ENCODE assay signal across 27 cellular contexts in the genomic region with DNA sequence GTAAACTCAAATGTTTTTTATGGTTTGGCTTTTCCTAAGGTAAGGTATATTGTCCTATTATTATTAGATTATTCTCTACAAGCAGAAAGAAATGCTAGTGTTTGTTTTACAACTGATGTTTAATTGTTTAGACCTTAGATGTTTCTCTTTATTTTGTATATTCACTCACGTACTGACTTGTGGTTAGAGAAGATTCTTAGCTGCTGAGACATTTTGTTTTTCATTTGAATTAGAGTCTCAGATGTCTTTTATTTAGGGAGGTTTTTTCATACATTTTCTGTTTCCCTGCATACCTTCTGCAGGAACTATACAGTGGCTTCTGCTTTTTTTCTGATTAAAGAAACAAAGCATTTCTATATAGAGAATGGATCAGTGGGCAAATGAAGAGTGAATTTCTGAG.
"Had no signal": no experiment of that assay in that cellular context is flagged by ENCODE, and none has a peak within 500 bp of the region (broad histone marks: within the 10 kb centered on the region; RNA-seq: fewer than 3 reads in every experiment).

No MANE protein-coding gene starts in this region.

- H3K27me3 ChIP-seq: colonic mucosa, esophagus muscularis mucosa, gastroesophageal sphincter, heart left ventricle, hepatocyte, left lung, neutrophil, pancreas, right atrium auricular region, thyroid gland, vagina had no signal

- H3K4me3 ChIP-seq: colonic mucosa, esophagus muscularis mucosa, gastroesophageal sphincter, heart left ventricle, hepatocyte, left lung, mucosa of descending colon, pancreas, right atrium auricular region, smooth muscle cell, thyroid gland, vagina had no signal

- H3K9me3 ChIP-seq: colonic mucosa, esophagus muscularis mucosa, left lung, mucosa of descending colon, neutrophil, right atrium auricular region, thyroid gland, vagina had no signal

- DNase-seq: colonic mucosa; effector CD8-positive, alpha-beta T cell; endodermal cell; heart left ventricle; left cardiac atrium; left lung; mesenchymal stem cell; mucosa of descending colon; naive B cell; pancreas; stimulated activated CD4-positive, alpha-beta T cell treated with anti-CD3 and anti-CD28 coated beads, Interleukin-12 subunit alpha, Interleukin-12 subunit beta, amount 100 ng/mL, for 4 hours; stimulated activated CD4-positive, alpha-beta T cell treated with anti-CD3 and anti-CD28 coated beads, Interleukin-1b, Interleukin-23, amount 100 ng/mL, for 48 hours; stimulated activated CD4-positive, alpha-beta T cell treated with anti-CD3 and anti-CD28 coated beads, Interleukin-4, amount 100 ng/mL, for 1 hour; stimulated activated CD8-positive, alpha-beta memory T cell treated with anti-CD3 and anti-CD28 coated beads, Interleukin-4, amount 100 ng/mL, for 48 hours; stimulated activated naive CD4-positive, alpha-beta T cell; stimulated activated naive CD8-positive, alpha-beta T cell treated with anti-CD3 and anti-CD28 coated beads, Interleukin-15, amount 100 ng/mL, for 72 hours; thyroid gland; trophoblast cell had no signal

- H3K4me2 ChIP-seq: hepatocyte, smooth muscle cell had no signal

- H2AFZ ChIP-seq: hepatocyte had no signal

- H3K36me3 ChIP-seq: colonic mucosa, esophagus muscularis mucosa, gastroesophageal sphincter, heart left ventricle, left lung, neutrophil, pancreas, right atrium auricular region, thyroid gland, vagina had no signal

- ATAC-seq: gastroesophageal sphincter; heart left ventricle; left cardiac atrium; left lung; mucosa of descending colon; natural killer cell treated with Interleukin-12 subunit alpha and Interleukin-12 subunit beta and Interleukin-15 and Interleukin-18, amount 100 ng/mL, for 72 hours; pancreas; sciatic nerve; stimulated activated naive CD8-positive, alpha-beta T cell treated with anti-CD3 and anti-CD28 coated beads, Interleukin-15, amount 100 ng/mL, for 72 hours had no signal

- H3K4me1 ChIP-seq: colonic mucosa, esophagus muscularis mucosa, gastroesophageal sphincter, heart left ventricle, left lung, pancreas, right atrium auricular region, vagina had no signal

- H3K27ac ChIP-seq: colonic mucosa, esophagus muscularis mucosa, gastroesophageal sphincter, heart left ventricle, hepatocyte, left lung, neutrophil, pancreas, right atrium auricular region, thyroid gland, vagina had no signal

- H3K79me2 ChIP-seq: hepatocyte had no signal
